1 cellular context compared by ENCODE assay signal in the genomic region with DNA sequence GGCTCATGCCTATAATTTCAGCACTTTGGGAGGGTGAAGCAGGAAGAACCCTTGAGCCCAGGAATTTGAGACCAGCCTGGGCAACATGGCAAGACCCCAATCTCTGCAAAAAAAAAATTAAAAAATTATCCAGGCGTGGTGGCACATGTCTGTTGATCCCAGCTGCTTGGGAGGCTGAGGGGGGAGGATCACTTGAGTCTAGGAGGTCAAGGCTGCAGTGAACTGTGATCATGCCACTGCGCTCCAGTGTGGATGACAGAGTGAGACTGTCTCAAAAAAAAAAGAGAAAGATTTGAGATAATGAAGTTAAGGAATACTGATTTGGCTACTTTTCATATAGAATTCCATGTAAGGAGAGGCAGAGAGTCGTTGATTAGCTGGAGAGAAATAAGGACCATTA.
TF ChIP-seq lines count a peak whose summit lies in the region.

No MANE protein-coding gene starts in this region.

TF ChIP-seq in SK-N-SH, 30 proteins besides CTCF, POLR2A, EP300 and RAD21 (continued from another document):
- no peak for TF ChIP-seq SMC3 (IDR thresholded peaks at IDR 0.05; ENCODE audit: low read depth, low read length)
- no peak for TF ChIP-seq TEAD4 (IDR thresholded peaks at IDR 0.05; ENCODE audit: borderline replicate concordance, insufficient read depth)
- TF ChIP-seq EZH2phosphoT487 (IDR thresholded peaks at IDR 0.05; ENCODE audit: borderline replicate concordance, low read depth) = no peak
- no peak for TF ChIP-seq MXI1 (IDR thresholded peaks at IDR 0.05; ENCODE audit: low read depth, low read length)
- TF ChIP-seq FOSL2 (IDR thresholded peaks at IDR 0.05; ENCODE audit: borderline replicate concordance, low read depth) = no peak
- no peak for TF ChIP-seq NRF1 (IDR thresholded peaks at IDR 0.05; ENCODE audit: low read depth, low read length)
TF ChIP-seq in SK-N-SH: peak in this region for 0.
